27 cellular contexts compared by ENCODE assay signal in the genomic region with DNA sequence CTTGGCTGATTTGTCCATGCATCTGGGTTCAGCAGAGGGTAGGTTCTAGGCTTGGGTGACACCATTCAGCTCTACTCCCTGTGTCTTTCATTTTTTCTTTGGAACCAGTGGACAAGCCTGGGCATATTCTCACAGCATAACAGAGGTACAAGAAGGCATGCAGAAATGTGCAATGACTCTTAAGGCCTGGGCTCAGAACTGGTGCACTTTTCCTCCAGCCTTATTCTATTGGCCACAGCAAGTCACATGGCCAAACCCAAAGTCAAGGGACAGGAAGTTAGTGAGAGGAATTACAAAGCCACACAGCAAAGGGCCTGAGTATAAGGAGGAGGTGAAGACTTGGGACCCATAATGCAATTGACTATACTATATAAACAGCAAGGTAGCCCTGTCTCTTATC.
DNase-seq lines count a peak whose midpoint lies in the region; ATAC-seq and TF ChIP-seq lines count a peak whose summit lies in the region.
"Had no signal": no experiment of that assay in that cellular context is flagged by ENCODE, and none has a peak within 500 bp of the region (broad histone marks: within the 10 kb centered on the region; RNA-seq: fewer than 3 reads in every experiment).

No MANE protein-coding gene starts in this region.

- no peak overlapping the region for H3K4me3 Mint-ChIP-seq in activated naive CD8-positive, alpha-beta T cell treated with anti-CD3 and anti-CD28 coated beads, Interleukin-2, amount 10 ng/mL, durations not matched to agents 7 days and 5 days
- H3K4me3 Mint-ChIP-seq in activated naive CD8-positive, alpha-beta T cell treated with anti-CD3 and anti-CD28 coated beads, Interleukin-2, amount 50 U/mL, for 24 hours = no peak overlapping the region
- H3K4me3 Mint-ChIP-seq in endothelial cell (ENCODE audit: unreplicated experiment) = peak overlapping the region; percentile 11
- no peak overlapping the region for H3K4me3 Mint-ChIP-seq in stimulated activated effector memory CD8-positive, alpha-beta T cell treated with anti-CD3 and anti-CD28 coated beads, Interleukin-12 subunit alpha, Interleukin-12 subunit beta, amount 100 ng/mL, for 72 hours
- H3K4me3 Mint-ChIP-seq: activated naive CD4-positive, alpha-beta T cell treated with anti-CD3 and anti-CD28 coated beads, Interleukin-2, amount 50 U/mL, for 24 hours; activated T-helper 1 cell treated with anti-CD3 and anti-CD28 coated beads, Interleukin-12 subunit alpha, Interleukin-12 subunit beta, Interleukin-2, Interleukin-4 antibody, amounts not matched to agents 30 ng/mL and 10 ng/mL and 1 ng/mL, durations not matched to agents 14 hours and 24 hours and 36 hours; IgD-negative memory B cell; memory B cell had no signal

- H2AFZ ChIP-seq in OCI-LY7 (ENCODE audit: low read length) = 0 out of 2 replicates have a peak overlapping the region, but pooled peaks have one; percentile 60

- no peaks in the 10 kb centered on the region for H3K36me3 Mint-ChIP-seq in activated naive CD8-positive, alpha-beta T cell treated with anti-CD3 and anti-CD28 coated beads, Interleukin-2, amount 10 ng/mL, durations not matched to agents 7 days and 5 days
- H3K36me3 Mint-ChIP-seq in activated naive CD8-positive, alpha-beta T cell treated with anti-CD3 and anti-CD28 coated beads, Interleukin-2, amount 50 U/mL, for 24 hours (ENCODE audit: low read depth) = no peaks in the 10 kb centered on the region
- peaks cover 56% of the 10 kb centered on the region for H3K36me3 Mint-ChIP-seq in endothelial cell (ENCODE audit: low read depth, unreplicated experiment)
- no peaks in the 10 kb centered on the region for H3K36me3 Mint-ChIP-seq in stimulated activated effector memory CD8-positive, alpha-beta T cell treated with anti-CD3 and anti-CD28 coated beads, Interleukin-12 subunit alpha, Interleukin-12 subunit beta, amount 100 ng/mL, for 72 hours
- H3K36me3 Mint-ChIP-seq: activated naive CD4-positive, alpha-beta T cell treated with anti-CD3 and anti-CD28 coated beads, Interleukin-2, amount 50 U/mL, for 24 hours; memory B cell had no signal

- ATAC-seq in activated naive CD8-positive, alpha-beta T cell treated with anti-CD3 and anti-CD28 coated beads, Interleukin-2, amount 10 ng/mL, durations not matched to agents 7 days and 5 days (ENCODE audit: low read depth) = peak; percentile 22
- no peak for ATAC-seq in activated naive CD8-positive, alpha-beta T cell treated with anti-CD3 and anti-CD28 coated beads, Interleukin-2, amount 50 U/mL, for 24 hours
- ATAC-seq in stimulated activated effector memory CD8-positive, alpha-beta T cell treated with anti-CD3 and anti-CD28 coated beads, Interleukin-12 subunit alpha, Interleukin-12 subunit beta, amount 100 ng/mL, for 72 hours = peak; percentile 13
- ATAC-seq in HG03432 (IDR thresholded peaks at IDR 0.05; ENCODE audit: unreplicated experiment) = no peak
- ATAC-seq: A549 had no signal

- H3K79me2 ChIP-seq in OCI-LY7 (ENCODE audit: insufficient read depth, low read depth, low read length) = no peaks in the 10 kb centered on the region

- no peaks in the 10 kb centered on the region for H4K20me1 ChIP-seq in OCI-LY7 (ENCODE audit: insufficient read depth, low read length)

- H3K36me3 ChIP-seq in OCI-LY7 (ENCODE audit: insufficient read depth, low read length) (no peaks in the 10 kb centered on the region), stomach (no peaks in the 10 kb centered on the region)

- H3K27me3 ChIP-seq in stomach = no peaks in the 10 kb centered on the region

- no peaks in the 10 kb centered on the region for H3K9me3 Mint-ChIP-seq in activated naive CD8-positive, alpha-beta T cell treated with anti-CD3 and anti-CD28 coated beads, Interleukin-2, amount 10 ng/mL, durations not matched to agents 7 days and 5 days
- peaks cover 7% of the 10 kb centered on the region for H3K9me3 Mint-ChIP-seq in activated naive CD8-positive, alpha-beta T cell treated with anti-CD3 and anti-CD28 coated beads, Interleukin-2, amount 50 U/mL, for 24 hours
- no peaks in the 10 kb centered on the region for H3K9me3 Mint-ChIP-seq in endothelial cell (ENCODE audit: unreplicated experiment)
- peaks cover 11% of the 10 kb centered on the region for H3K9me3 Mint-ChIP-seq in stimulated activated effector memory CD8-positive, alpha-beta T cell treated with anti-CD3 and anti-CD28 coated beads, Interleukin-12 subunit alpha, Interleukin-12 subunit beta, amount 100 ng/mL, for 72 hours
- H3K9me3 Mint-ChIP-seq: activated naive CD4-positive, alpha-beta T cell treated with anti-CD3 and anti-CD28 coated beads, Interleukin-2, amount 50 U/mL, for 24 hours had no signal

- H3K4me1 Mint-ChIP-seq in activated naive CD8-positive, alpha-beta T cell treated with anti-CD3 and anti-CD28 coated beads, Interleukin-2, amount 10 ng/mL, durations not matched to agents 7 days and 5 days = no peaks in the 10 kb centered on the region
- no peaks in the 10 kb centered on the region for H3K4me1 Mint-ChIP-seq in activated naive CD8-positive, alpha-beta T cell treated with anti-CD3 and anti-CD28 coated beads, Interleukin-2, amount 50 U/mL, for 24 hours
- peaks cover 29% of the 10 kb centered on the region for H3K4me1 Mint-ChIP-seq in endothelial cell (ENCODE audit: unreplicated experiment)
- no peaks in the 10 kb centered on the region for H3K4me1 Mint-ChIP-seq in stimulated activated effector memory CD8-positive, alpha-beta T cell treated with anti-CD3 and anti-CD28 coated beads, Interleukin-12 subunit alpha, Interleukin-12 subunit beta, amount 100 ng/mL, for 72 hours
- H3K4me1 Mint-ChIP-seq: activated naive CD4-positive, alpha-beta T cell treated with anti-CD3 and anti-CD28 coated beads, Interleukin-2, amount 50 U/mL, for 24 hours; memory B cell had no signal

- TF ChIP-seq CTCF in OCI-LY7 (conservative IDR thresholded peaks at IDR 0.05; ENCODE audit: low read length) (no peak), endothelial cell (IDR thresholded peaks at IDR 0.05; ENCODE audit: unreplicated experiment) (no peak), stomach (IDR thresholded peaks at IDR 0.05) (no peak)

- H3K9me2 ChIP-seq in OCI-LY7 (ENCODE audit: insufficient read depth, low read length) = no peaks in the 10 kb centered on the region

- no peak for TF ChIP-seq POLR2A in stomach (IDR thresholded peaks at IDR 0.05)

- CTCF ChIA-PET in OCI-LY7 (lab: Charles Lee; ENCODE audit: unreplicated experiment) = no interaction called here

- no peak overlapping the region for H3K27ac Mint-ChIP-seq in activated naive CD8-positive, alpha-beta T cell treated with anti-CD3 and anti-CD28 coated beads, Interleukin-2, amount 10 ng/mL, durations not matched to agents 7 days and 5 days
- no peak overlapping the region for H3K27ac Mint-ChIP-seq in activated naive CD8-positive, alpha-beta T cell treated with anti-CD3 and anti-CD28 coated beads, Interleukin-2, amount 50 U/mL, for 24 hours
- no peak overlapping the region for H3K27ac Mint-ChIP-seq in endothelial cell (ENCODE audit: unreplicated experiment)
- no peak overlapping the region for H3K27ac Mint-ChIP-seq in stimulated activated effector memory CD8-positive, alpha-beta T cell treated with anti-CD3 and anti-CD28 coated beads, Interleukin-12 subunit alpha, Interleukin-12 subunit beta, amount 100 ng/mL, for 72 hours
- H3K27ac Mint-ChIP-seq: activated naive CD4-positive, alpha-beta T cell treated with anti-CD3 and anti-CD28 coated beads, Interleukin-2, amount 50 U/mL, for 24 hours; activated T-helper 1 cell treated with anti-CD3 and anti-CD28 coated beads, Interleukin-12 subunit alpha, Interleukin-12 subunit beta, Interleukin-2, Interleukin-4 antibody, amounts not matched to agents 30 ng/mL and 10 ng/mL and 1 ng/mL, durations not matched to agents 14 hours and 24 hours and 36 hours; IgD-negative memory B cell; memory B cell; progenitor cell of endocrine pancreas had no signal

- BruUV-seq in OCI-LY7 (replicated peaks; lab: Mats Ljungman, UMichigan) = no TSS peak

- no peak for TF ChIP-seq EP300 in stomach (IDR thresholded peaks at IDR 0.05)

- H3K4me1 ChIP-seq in OCI-LY7 (ENCODE audit: insufficient read depth, low read length, poor library complexity, severe bottlenecking) = no peaks in the 10 kb centered on the region
- peaks cover 0 to 32% (median 14%) of the 10 kb centered on the region in 4 donors for H3K4me1 ChIP-seq in stomach
- H3K4me1 ChIP-seq: A549 had no signal

- POLR2A ChIA-PET in activated naive CD8-positive, alpha-beta T cell treated with anti-CD3 and anti-CD28 coated beads, Interleukin-2, amount 10 ng/mL, durations not matched to agents 7 days and 5 days (lab: Charles Lee) = no interaction called here
- POLR2A ChIA-PET in OCI-LY7 (lab: Charles Lee) = interaction anchor here (0.7 kb wide), 1 partner anchor 37 kb away, joined by 3 read pairs; no protein-coding TSS in a partner anchor

- H3K27me3 Mint-ChIP-seq in activated naive CD8-positive, alpha-beta T cell treated with anti-CD3 and anti-CD28 coated beads, Interleukin-2, amount 10 ng/mL, durations not matched to agents 7 days and 5 days = peaks cover 21% of the 10 kb centered on the region
- H3K27me3 Mint-ChIP-seq in activated naive CD8-positive, alpha-beta T cell treated with anti-CD3 and anti-CD28 coated beads, Interleukin-2, amount 50 U/mL, for 24 hours = peaks cover 7% of the 10 kb centered on the region
- H3K27me3 Mint-ChIP-seq in endothelial cell (ENCODE audit: unreplicated experiment) = peaks cover 14% of the 10 kb centered on the region

- H3K27ac ChIP-seq in OCI-LY7 (ENCODE audit: low read depth, low read length, poor library complexity, severe bottlenecking) (no peak overlapping the region), stomach (peak overlapping the region in 1 of 5 donors; percentile 75)
- H3K27ac ChIP-seq: A549, HL-60 had no signal

- no peak overlapping the region for H3K4me3 ChIP-seq in OCI-LY7 (ENCODE audit: low read depth, low read length, poor library complexity, severe bottlenecking)
- no peak overlapping the region for H3K4me3 ChIP-seq in stomach
- H3K4me3 ChIP-seq: A549 had no signal

- intact Hi-C loops in OCI-LY7 (cut with micrococcal nuclease; ENCODE audit: unreplicated experiment) (no loop called here), stomach (cut with DNase I; ENCODE audit: low total_unique reads) (no loop called here)

- no peak for DNase-seq in activated naive CD8-positive, alpha-beta T cell treated with anti-CD3 and anti-CD28 coated beads, Interleukin-2, amount 10 ng/mL, durations not matched to agents 7 days and 5 days
- DNase-seq in activated naive CD8-positive, alpha-beta T cell treated with anti-CD3 and anti-CD28 coated beads, Interleukin-2, amount 50 U/mL, for 24 hours = no peak
- DNase-seq in OCI-LY7 (ENCODE audit: low spot score) = no peak
- DNase-seq in endothelial cell (ENCODE audit: low spot score) = no peak
- no peak for DNase-seq in stimulated activated effector memory CD8-positive, alpha-beta T cell treated with anti-CD3 and anti-CD28 coated beads, Interleukin-12 subunit alpha, Interleukin-12 subunit beta, amount 100 ng/mL, for 72 hours (ENCODE audit: low spot score in 2 of 2)
- no peak for DNase-seq in stomach
- DNase-seq in activated naive CD4-positive, alpha-beta T cell treated with anti-CD3 and anti-CD28 coated beads, Interleukin-2, amount 50 U/mL, for 16 hours = no peak
- DNase-seq: activated CD4-positive, alpha-beta T cell treated with anti-CD3 and anti-CD28 coated beads, Interleukin-2, amount 50 U/mL, for 1 hour; aorta; central memory CD4-positive, alpha-beta T cell; dermis blood vessel endothelial cell; DMS79 treated with DMSO at 0.1 percent for 48 hours; head of caudate nucleus; left cardiac atrium; NCI-H187; NCI-H2171 treated with DMSO at 0.1 percent for 48 hours; NCI-H524; RPMI8226; stimulated activated CD8-positive, alpha-beta memory T cell treated with anti-CD3 and anti-CD28 coated beads, Interleukin-4, amount 100 ng/mL, for 48 hours had no signal

- no peak overlapping the region for H3K4me2 ChIP-seq in OCI-LY7 (ENCODE audit: low read length)
- H3K4me2 ChIP-seq: A549 had no signal

- H3K9me3 ChIP-seq in OCI-LY7 (ENCODE audit: low read length) (no peaks in the 10 kb centered on the region), stomach (no peaks in the 10 kb centered on the region)
- H3K9me3 ChIP-seq: A549 had no signal

Comparison
In these comparisons a context has a peak if more than half of its experiments do, and no peak if none do; other contexts are left out.
1. ATAC-seq: peak in activated naive CD8-positive, alpha-beta T cell treated with anti-CD3 and anti-CD28 coated beads, Interleukin-2, amount 10 ng/mL, durations not matched to agents 7 days and 5 days (single experiment) and stimulated activated effector memory CD8-positive, alpha-beta T cell treated with anti-CD3 and anti-CD28 coated beads, Interleukin-12 subunit alpha, Interleukin-12 subunit beta, amount 100 ng/mL, for 72 hours (single experiment); none in activated naive CD8-positive, alpha-beta T cell treated with anti-CD3 and anti-CD28 coated beads, Interleukin-2, amount 50 U/mL, for 24 hours (single experiment) and HG03432 (single experiment).